ENCODE assay signal across 28 cellular contexts in the genomic region with DNA sequence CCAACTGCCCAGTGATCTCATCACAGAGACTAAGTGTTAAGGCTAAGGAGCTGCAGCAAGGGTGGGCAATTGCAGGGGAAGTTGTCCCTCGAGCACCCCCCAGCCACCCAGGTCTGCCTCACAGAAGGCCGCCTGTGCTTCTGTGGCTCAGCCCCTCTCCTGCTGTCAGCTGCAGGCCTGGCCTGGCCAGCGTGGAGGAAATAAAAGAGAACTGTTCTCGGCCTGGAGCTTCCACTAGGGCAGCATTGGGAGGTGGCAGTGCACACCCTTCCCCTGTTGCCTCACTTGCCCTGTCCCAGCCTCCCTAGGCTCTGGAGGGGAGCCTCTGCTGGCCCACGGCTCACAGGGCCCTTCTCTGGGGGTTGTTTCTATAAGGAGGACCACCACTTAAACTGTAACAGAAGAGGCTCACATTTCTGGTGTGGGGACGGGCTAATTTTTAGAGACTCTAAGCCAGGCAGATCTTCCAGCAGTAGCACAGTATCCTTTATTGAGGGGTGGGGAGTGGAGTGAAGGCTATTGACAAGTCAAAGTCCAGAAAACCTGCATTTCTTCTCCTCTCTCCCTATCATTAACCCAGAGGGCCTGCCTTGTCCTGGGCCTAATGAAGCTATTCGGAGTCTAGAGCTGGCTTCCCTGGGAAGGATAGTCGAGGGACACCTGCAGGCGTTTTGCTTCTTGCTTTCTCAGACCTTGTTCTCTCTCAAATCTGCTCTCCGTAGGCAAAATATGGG.
A peak's percentile ranks its signal among the peaks of the same experiment; 100 is the strongest.
DNase-seq lines count a peak whose midpoint lies in the region; ATAC-seq and TF ChIP-seq lines count a peak whose summit lies in the region.
"Had no signal": no experiment of that assay in that cellular context is flagged by ENCODE, and none has a peak within 500 bp of the region (broad histone marks: within the 10 kb centered on the region; RNA-seq: fewer than 3 reads in every experiment).

No MANE protein-coding gene starts in this region.

- TF ChIP-seq CTCF in dorsolateral prefrontal cortex (IDR thresholded peaks at IDR 0.05 in 54 of 56, conservative IDR thresholded peaks at IDR 0.05 in 2 of 56; ENCODE audit: low read depth in 1 of 56, partially characterized antibody in 56 of 56), result peak in 2 of 56 donors; percentile 14 to 19

- DNase-seq in G401 (ENCODE audit: low spot score) (peak; percentile 13), dorsolateral prefrontal cortex (peak in 7 of 10 donors; percentile 19 to 65 (median 50)), middle frontal gyrus (ENCODE audit: extremely low spot score, low spot score) (peak; percentile 3), putamen (ENCODE audit: low spot score) (peak; percentile 45), NCI-H2171 (lab: John Stamatoyannopoulos, UW) (no peak), SIG-M5 (lab: John Stamatoyannopoulos, UW) (no peak), NCI-H82 treated with DMSO at 0.1 percent for 48 hours (lab: John Stamatoyannopoulos, UW; ENCODE audit: unreplicated experiment) (no peak)
- DNase-seq in activated naive CD4-positive, alpha-beta T cell treated with anti-CD3 and anti-CD28 coated beads, Interleukin-2, amount 50 U/mL, for 72 hours (ENCODE audit: low spot score in 2 of 2), result no peak
- DNase-seq: activated CD4-positive, alpha-beta memory T cell treated with anti-CD3 and anti-CD28 coated beads, Interleukin-2, amount 10 ng/mL, durations not matched to agents 7 days and 5 days; activated CD4-positive, CD25-positive, alpha-beta regulatory T cell treated with anti-CD3 and anti-CD28 coated beads, Interleukin-2, amount 50 U/mL, for 72 hours; activated effector memory CD4-positive, alpha-beta T cell treated with anti-CD3 and anti-CD28 coated beads, Interleukin-2, amount 50 U/mL, for 16 hours; activated naive CD8-positive, alpha-beta T cell treated with anti-CD3 and anti-CD28 coated beads, Interleukin-2, amount 10 ng/mL, durations not matched to agents 7 days and 5 days; dermis blood vessel endothelial cell; esophagus squamous epithelium; foreskin melanocyte; H7; left ventricle myocardium superior; NCI-H1092; NCI-H2029; NCI-H774; nephron progenitor cell; SK-N-SH; thyroid gland had no signal

- no peaks in the 10 kb centered on the region for H3K27me3 ChIP-seq in dorsolateral prefrontal cortex
- H3K27me3 ChIP-seq: thyroid gland had no signal

- in situ Hi-C loops in G401 (cut with HindIII; ENCODE audit: low sequenced_read_pairs), result no loop called here

- no peaks in the 10 kb centered on the region for H3K36me3 Mint-ChIP-seq in activated naive CD4-positive, alpha-beta T cell treated with anti-CD3 and anti-CD28 coated beads, Interleukin-2, amount 50 U/mL, for 72 hours
- H3K36me3 Mint-ChIP-seq: activated naive CD8-positive, alpha-beta T cell treated with anti-CD3 and anti-CD28 coated beads, Interleukin-2, amount 10 ng/mL, durations not matched to agents 7 days and 5 days had no signal

- peaks cover 0 to 10% of the 10 kb centered on the region in 2 donors for H3K9me3 Mint-ChIP-seq in activated naive CD4-positive, alpha-beta T cell treated with anti-CD3 and anti-CD28 coated beads, Interleukin-2, amount 50 U/mL, for 72 hours
- H3K9me3 Mint-ChIP-seq: activated CD4-positive, alpha-beta memory T cell treated with anti-CD3 and anti-CD28 coated beads, Interleukin-2, amount 10 ng/mL, durations not matched to agents 7 days and 5 days; central memory CD8-positive, alpha-beta T cell; nephron progenitor cell; T-helper 1 cell treated with Interleukin-12 subunit alpha and Interleukin-12 subunit beta and Interleukin-4 antibody, amounts not matched to agents 30 μg/mL and 1 μg/mL, for 36 hours had no signal

- peak overlapping the region in 1 of 2 donors; percentile 61 for H3K27ac Mint-ChIP-seq in activated naive CD4-positive, alpha-beta T cell treated with anti-CD3 and anti-CD28 coated beads, Interleukin-2, amount 50 U/mL, for 72 hours
- H3K27ac Mint-ChIP-seq: activated CD4-positive, alpha-beta memory T cell treated with anti-CD3 and anti-CD28 coated beads, Interleukin-2, amount 10 ng/mL, durations not matched to agents 7 days and 5 days; activated naive CD8-positive, alpha-beta T cell treated with anti-CD3 and anti-CD28 coated beads, Interleukin-2, amount 10 ng/mL, durations not matched to agents 7 days and 5 days; nephron progenitor cell; stimulated activated naive CD8-positive, alpha-beta T cell treated with anti-CD3 and anti-CD28 coated beads, Interleukin-15, Interleukin-2, amounts not matched to agents 100 ng/mL and 50 ng/mL, for 24 hours; T-helper 1 cell treated with Interleukin-12 subunit alpha and Interleukin-12 subunit beta and Interleukin-4 antibody, amounts not matched to agents 30 μg/mL and 1 μg/mL, for 36 hours had no signal

- H3K27ac ChIP-seq in dorsolateral prefrontal cortex, result peak overlapping the region in 30 of 59 donors; percentile 2 to 77 (median 52)
- H3K27ac ChIP-seq: esophagus squamous epithelium, prostate gland, RWPE1, thyroid gland had no signal

- no peak overlapping the region for H3K4me3 ChIP-seq in dorsolateral prefrontal cortex
- H3K4me3 ChIP-seq: esophagus squamous epithelium, prostate gland, thyroid gland had no signal

- intact Hi-C loops in dorsolateral prefrontal cortex (cut with DNase I), result no loop called here

- no peak for ATAC-seq in activated naive CD4-positive, alpha-beta T cell treated with anti-CD3 and anti-CD28 coated beads, Interleukin-2, amount 50 U/mL, for 72 hours
- ATAC-seq: left ventricle myocardium superior had no signal

Comparison
In these comparisons a context has a peak if more than half of its experiments do, and no peak if none do; other contexts are left out.
1. DNase-seq: peak in G401 (single experiment), dorsolateral prefrontal cortex (7 of 10), middle frontal gyrus (single experiment) and putamen (single experiment); none in NCI-H2171 (single experiment), SIG-M5 (single experiment), NCI-H82 treated with DMSO at 0.1 percent for 48 hours (single experiment) and activated naive CD4-positive, alpha-beta T cell treated with anti-CD3 and anti-CD28 coated beads, Interleukin-2, amount 50 U/mL, for 72 hours (0 of 2).